1 cellular context compared by ENCODE assay signal in the genomic region with DNA sequence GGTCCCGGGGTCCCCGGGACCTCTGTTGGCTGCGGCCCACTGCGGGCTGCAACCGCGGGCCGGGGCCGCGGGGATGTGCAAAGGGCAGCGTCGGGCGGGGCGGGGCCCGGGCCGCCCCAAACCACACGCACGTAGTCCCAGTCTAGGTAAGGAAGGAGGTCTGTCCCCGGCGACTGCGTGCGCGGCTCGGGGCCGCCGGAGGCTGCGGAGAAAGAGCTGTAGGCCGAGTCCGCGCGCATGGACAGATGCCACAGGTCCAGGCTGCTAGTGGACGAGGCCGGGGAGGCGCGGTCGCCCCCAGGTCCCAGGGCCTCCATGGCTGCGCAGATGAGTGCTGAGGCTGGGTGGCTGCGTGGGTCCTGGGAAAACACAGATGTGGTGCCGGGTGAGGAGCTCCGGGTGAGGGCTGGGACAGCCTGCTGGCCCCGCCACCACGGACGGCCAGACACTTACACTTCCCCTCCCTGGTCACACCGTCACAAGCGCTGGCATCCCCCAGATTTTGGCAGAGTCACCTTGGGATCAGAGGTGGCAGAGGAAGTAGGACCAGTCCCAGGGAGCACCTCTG.
TF ChIP-seq lines count a peak whose summit lies in the region.

No MANE protein-coding gene starts in this region.

TF ChIP-seq in GM12878, 131 proteins besides CTCF, POLR2A, EP300 and RAD21:
- TF ChIP-seq SMAD1 (IDR thresholded peaks at IDR 0.05; ENCODE audit: low read depth, partially characterized antibody) (no peak), TAF1 (IDR thresholded peaks at IDR 0.05; ENCODE audit: borderline replicate concordance, low read depth, low read length) (no peak), MTA3 (IDR thresholded peaks at IDR 0.05; ENCODE audit: borderline replicate concordance, low read length) (no peak), IKZF1 (conservative IDR thresholded peaks at IDR 0.05) (0 out of 2 replicates have a peak, but pooled peaks have one; percentile 1), HDAC6 (IDR thresholded peaks at IDR 0.05; ENCODE audit: unreplicated experiment) (no peak), SRF (IDR thresholded peaks at IDR 0.05; ENCODE audit: low read depth in 2 of 2, low read length in 2 of 2) (no peak), HDGF (IDR thresholded peaks at IDR 0.05) (0 out of 2 replicates have a peak, but pooled peaks have one; percentile 23), MYB (IDR thresholded peaks at IDR 0.05; ENCODE audit: borderline replicate concordance, low read depth, low read length) (no peak), HDAC2 (IDR thresholded peaks at IDR 0.05) (no peak), CHD2 (IDR thresholded peaks at IDR 0.05; ENCODE audit: borderline replicate concordance, low read depth, low read length) (no peak), RUNX3 (IDR thresholded peaks at IDR 0.05; ENCODE audit: low read length) (no peak), CBX3 (IDR thresholded peaks at IDR 0.05; ENCODE audit: borderline replicate concordance, low read depth) (no peak)
- TF ChIP-seq, protein P1, sequence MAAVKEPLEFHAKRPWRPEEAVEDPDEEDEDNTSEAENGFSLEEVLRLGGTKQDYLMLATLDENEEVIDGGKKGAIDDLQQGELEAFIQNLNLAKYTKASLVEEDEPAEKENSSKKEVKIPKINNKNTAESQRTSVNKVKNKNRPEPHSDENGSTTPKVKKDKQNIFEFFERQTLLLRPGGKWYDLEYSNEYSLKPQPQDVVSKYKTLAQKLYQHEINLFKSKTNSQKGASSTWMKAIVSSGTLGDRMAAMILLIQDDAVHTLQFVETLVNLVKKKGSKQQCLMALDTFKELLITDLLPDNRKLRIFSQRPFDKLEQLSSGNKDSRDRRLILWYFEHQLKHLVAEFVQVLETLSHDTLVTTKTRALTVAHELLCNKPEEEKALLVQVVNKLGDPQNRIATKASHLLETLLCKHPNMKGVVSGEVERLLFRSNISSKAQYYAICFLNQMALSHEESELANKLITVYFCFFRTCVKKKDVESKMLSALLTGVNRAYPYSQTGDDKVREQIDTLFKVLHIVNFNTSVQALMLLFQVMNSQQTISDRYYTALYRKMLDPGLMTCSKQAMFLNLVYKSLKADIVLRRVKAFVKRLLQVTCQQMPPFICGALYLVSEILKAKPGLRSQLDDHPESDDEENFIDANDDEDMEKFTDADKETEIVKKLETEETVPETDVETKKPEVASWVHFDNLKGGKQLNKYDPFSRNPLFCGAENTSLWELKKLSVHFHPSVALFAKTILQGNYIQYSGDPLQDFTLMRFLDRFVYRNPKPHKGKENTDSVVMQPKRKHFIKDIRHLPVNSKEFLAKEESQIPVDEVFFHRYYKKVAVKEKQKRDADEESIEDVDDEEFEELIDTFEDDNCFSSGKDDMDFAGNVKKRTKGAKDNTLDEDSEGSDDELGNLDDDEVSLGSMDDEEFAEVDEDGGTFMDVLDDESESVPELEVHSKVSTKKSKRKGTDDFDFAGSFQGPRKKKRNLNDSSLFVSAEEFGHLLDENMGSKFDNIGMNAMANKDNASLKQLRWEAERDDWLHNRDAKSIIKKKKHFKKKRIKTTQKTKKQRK (IDR thresholded peaks at IDR 0.05; ENCODE audit: low read depth, low read length): no peak
- TF ChIP-seq, protein P2, sequence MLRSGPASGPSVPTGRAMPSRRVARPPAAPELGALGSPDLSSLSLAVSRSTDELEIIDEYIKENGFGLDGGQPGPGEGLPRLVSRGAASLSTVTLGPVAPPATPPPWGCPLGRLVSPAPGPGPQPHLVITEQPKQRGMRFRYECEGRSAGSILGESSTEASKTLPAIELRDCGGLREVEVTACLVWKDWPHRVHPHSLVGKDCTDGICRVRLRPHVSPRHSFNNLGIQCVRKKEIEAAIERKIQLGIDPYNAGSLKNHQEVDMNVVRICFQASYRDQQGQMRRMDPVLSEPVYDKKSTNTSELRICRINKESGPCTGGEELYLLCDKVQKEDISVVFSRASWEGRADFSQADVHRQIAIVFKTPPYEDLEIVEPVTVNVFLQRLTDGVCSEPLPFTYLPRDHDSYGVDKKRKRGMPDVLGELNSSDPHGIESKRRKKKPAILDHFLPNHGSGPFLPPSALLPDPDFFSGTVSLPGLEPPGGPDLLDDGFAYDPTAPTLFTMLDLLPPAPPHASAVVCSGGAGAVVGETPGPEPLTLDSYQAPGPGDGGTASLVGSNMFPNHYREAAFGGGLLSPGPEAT (IDR thresholded peaks at IDR 0.05; ENCODE audit: low read depth): no peak
- TF ChIP-seq, protein P3, sequence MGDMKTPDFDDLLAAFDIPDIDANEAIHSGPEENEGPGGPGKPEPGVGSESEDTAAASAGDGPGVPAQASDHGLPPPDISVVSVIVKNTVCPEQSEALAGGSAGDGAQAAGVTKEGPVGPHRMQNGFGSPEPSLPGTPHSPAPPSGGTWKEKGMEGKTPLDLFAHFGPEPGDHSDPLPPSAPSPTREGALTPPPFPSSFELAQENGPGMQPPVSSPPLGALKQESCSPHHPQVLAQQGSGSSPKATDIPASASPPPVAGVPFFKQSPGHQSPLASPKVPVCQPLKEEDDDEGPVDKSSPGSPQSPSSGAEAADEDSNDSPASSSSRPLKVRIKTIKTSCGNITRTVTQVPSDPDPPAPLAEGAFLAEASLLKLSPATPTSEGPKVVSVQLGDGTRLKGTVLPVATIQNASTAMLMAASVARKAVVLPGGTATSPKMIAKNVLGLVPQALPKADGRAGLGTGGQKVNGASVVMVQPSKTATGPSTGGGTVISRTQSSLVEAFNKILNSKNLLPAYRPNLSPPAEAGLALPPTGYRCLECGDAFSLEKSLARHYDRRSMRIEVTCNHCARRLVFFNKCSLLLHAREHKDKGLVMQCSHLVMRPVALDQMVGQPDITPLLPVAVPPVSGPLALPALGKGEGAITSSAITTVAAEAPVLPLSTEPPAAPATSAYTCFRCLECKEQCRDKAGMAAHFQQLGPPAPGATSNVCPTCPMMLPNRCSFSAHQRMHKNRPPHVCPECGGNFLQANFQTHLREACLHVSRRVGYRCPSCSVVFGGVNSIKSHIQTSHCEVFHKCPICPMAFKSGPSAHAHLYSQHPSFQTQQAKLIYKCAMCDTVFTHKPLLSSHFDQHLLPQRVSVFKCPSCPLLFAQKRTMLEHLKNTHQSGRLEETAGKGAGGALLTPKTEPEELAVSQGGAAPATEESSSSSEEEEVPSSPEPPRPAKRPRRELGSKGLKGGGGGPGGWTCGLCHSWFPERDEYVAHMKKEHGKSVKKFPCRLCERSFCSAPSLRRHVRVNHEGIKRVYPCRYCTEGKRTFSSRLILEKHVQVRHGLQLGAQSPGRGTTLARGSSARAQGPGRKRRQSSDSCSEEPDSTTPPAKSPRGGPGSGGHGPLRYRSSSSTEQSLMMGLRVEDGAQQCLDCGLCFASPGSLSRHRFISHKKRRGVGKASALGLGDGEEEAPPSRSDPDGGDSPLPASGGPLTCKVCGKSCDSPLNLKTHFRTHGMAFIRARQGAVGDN (IDR thresholded peaks at IDR 0.05): 0 out of 2 replicates have a peak, but pooled peaks have one; percentile 19
- TF ChIP-seq, protein P4, sequence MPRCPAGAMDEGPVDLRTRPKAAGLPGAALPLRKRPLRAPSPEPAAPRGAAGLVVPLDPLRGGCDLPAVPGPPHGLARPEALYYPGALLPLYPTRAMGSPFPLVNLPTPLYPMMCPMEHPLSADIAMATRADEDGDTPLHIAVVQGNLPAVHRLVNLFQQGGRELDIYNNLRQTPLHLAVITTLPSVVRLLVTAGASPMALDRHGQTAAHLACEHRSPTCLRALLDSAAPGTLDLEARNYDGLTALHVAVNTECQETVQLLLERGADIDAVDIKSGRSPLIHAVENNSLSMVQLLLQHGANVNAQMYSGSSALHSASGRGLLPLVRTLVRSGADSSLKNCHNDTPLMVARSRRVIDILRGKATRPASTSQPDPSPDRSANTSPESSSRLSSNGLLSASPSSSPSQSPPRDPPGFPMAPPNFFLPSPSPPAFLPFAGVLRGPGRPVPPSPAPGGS (IDR thresholded peaks at IDR 0.05; ENCODE audit: borderline replicate concordance, insufficient read depth, low read depth, low read length, poor library complexity, severe bottlenecking): no peak
